Comparison of ENCODE assay signal across 8 cellular contexts in genomic region chr18:58321986-58322385, GRCh38.
DNase-seq lines count a peak whose midpoint lies in the region; ATAC-seq, FAIRE-seq and TF ChIP-seq lines count a peak whose summit lies in the region.

No MANE protein-coding gene starts in this region.

- TF ChIP-seq POLR2A in A549 (IDR thresholded peaks at IDR 0.05; ENCODE audit: low read length) (no peak), GM12892 (IDR thresholded peaks at IDR 0.05; ENCODE audit: low read depth, low read length) (no peak)

- no peaks in the 10 kb centered on the region for H3F3A ChIP-seq in neural progenitor cell (ENCODE audit: low read depth)

- no peaks in the 10 kb centered on the region for H3K9me3 ChIP-seq in A549
- no peaks in the 10 kb centered on the region for H3K9me3 ChIP-seq in fibroblast of lung (ENCODE audit: control insufficient read depth, insufficient read depth, low read depth, low read length)
- H3K9me3 ChIP-seq in neural progenitor cell (ENCODE audit: low read depth): no peaks in the 10 kb centered on the region

- peak; percentile 93 to 96 for ATAC-seq in A549

- FAIRE-seq in A549 (lab: Jason Lieb, UNC) (no peak), GM12892 (lab: Jason Lieb, UNC) (peak; percentile 94)

- POLR2A ChIA-PET in A549 (lab: Yijun Ruan, JAX): no interaction called here

- DNase-seq in A549 (ENCODE audit: low read depth in 1 of 2, low spot score in 1 of 2) (peak; percentile 66 to 75), GM12892 (ENCODE audit: insufficient read length) (peak; percentile 44), HL-60 (ENCODE audit: low read depth in 1 of 2, low spot score in 1 of 2) (peak; percentile 8 to 33), NOMO-1 treated with DMSO at 0.1 percent for 48 hours (lab: John Stamatoyannopoulos, UW; ENCODE audit: unreplicated experiment) (peak; percentile 92), fibroblast of lung (ENCODE audit: low read depth in 2 of 2) (peak; percentile 80 to 87), neural progenitor cell (ENCODE audit: low spot score) (peak; percentile 45), coronary artery (ENCODE audit: low spot score) (no peak)
- DNase-seq in activated T-cell treated with anti-CD3 and anti-CD28 coated beads, Interleukin-2, amount 50 U/mL, for 1 hour: peak; percentile 43

- no peaks in the 10 kb centered on the region for H3K27me3 Mint-ChIP-seq in neural progenitor cell (ENCODE audit: insufficient read depth, low read depth)

- peak; percentile 78 to 79 for TF ChIP-seq RAD21 in A549 (conservative IDR thresholded peaks at IDR 0.05 in 1 of 2, IDR thresholded peaks at IDR 0.05 in 1 of 2)

- peaks cover 3% of the 10 kb centered on the region for H3K4me1 Mint-ChIP-seq in neural progenitor cell

- H3K4me1 ChIP-seq in A549: peaks cover 9% of the 10 kb centered on the region
- peaks cover 5% of the 10 kb centered on the region for H3K4me1 ChIP-seq in fibroblast of lung (ENCODE audit: control insufficient read depth, extremely low read depth, insufficient read depth, low read length)
- H3K4me1 ChIP-seq in neural progenitor cell: no peaks in the 10 kb centered on the region

- CTCF ChIA-PET in A549 (lab: Yijun Ruan, JAX): interaction anchor here (0.6 to 1.0 kb wide), 15 partner anchors 8 to 186 kb away, joined by 3 to 7 read pairs (median 3); no protein-coding TSS in a partner anchor

- no peak overlapping the region for H2AFZ ChIP-seq in fibroblast of lung (ENCODE audit: low read length)
- no peak overlapping the region for H2AFZ ChIP-seq in neural progenitor cell (replicated peaks)

- WGBS in A549 (ENCODE audit: missing lambda C conversion rate): 6% methylated on average over 6 of the region's 6 CpGs

- no peaks in the 10 kb centered on the region for H3K9me3 Mint-ChIP-seq in neural progenitor cell

- H3K79me2 ChIP-seq in fibroblast of lung (ENCODE audit: control insufficient read depth, insufficient read depth, low read length): no peaks in the 10 kb centered on the region
- H3K79me2 ChIP-seq in neural progenitor cell (ENCODE audit: low read depth): no peaks in the 10 kb centered on the region

- no peak overlapping the region for H3K4me3 Mint-ChIP-seq in neural progenitor cell

- peak overlapping the region; percentile 58 for H3K4me2 ChIP-seq in A549
- peak overlapping the region; percentile 30 for H3K4me2 ChIP-seq in fibroblast of lung (ENCODE audit: extremely low read depth, insufficient read depth, low read length)
- H3K4me2 ChIP-seq in neural progenitor cell: no peak overlapping the region

- no peak overlapping the region for H3K4me3 ChIP-seq in A549
- H3K4me3 ChIP-seq in HL-60 (replicated peaks; ENCODE audit: insufficient read depth, low read length): no peak overlapping the region
- H3K4me3 ChIP-seq in fibroblast of lung (replicated peaks in 1 of 4; ENCODE audit: control extremely low read depth in 1 of 4, insufficient read depth in 1 of 4, low read depth in 3 of 4, low read length in 4 of 4): no peak overlapping the region
- H3K4me3 ChIP-seq in neural progenitor cell: no peak overlapping the region
- H3K4me3 ChIP-seq in coronary artery: no peak overlapping the region

- H3K36me3 ChIP-seq in fibroblast of lung (ENCODE audit: control insufficient read depth, insufficient read depth, low read length) (no peaks in the 10 kb centered on the region), neural progenitor cell (no peaks in the 10 kb centered on the region)

- no peak for TF ChIP-seq EP300 in A549 (IDR thresholded peaks at IDR 0.05)

- peak; percentile 66 for TF ChIP-seq CTCF in A549 (IDR thresholded peaks at IDR 0.05)
- no peak for TF ChIP-seq CTCF in HL-60 (IDR thresholded peaks at IDR 0.05; ENCODE audit: insufficient read depth, low read length)
- peak; percentile 43 to 65 for TF ChIP-seq CTCF in fibroblast of lung (conservative IDR thresholded peaks at IDR 0.05 in 1 of 2, IDR thresholded peaks at IDR 0.05 in 1 of 2; ENCODE audit: low read depth in 1 of 2, low read length in 2 of 2)
- TF ChIP-seq CTCF in neural progenitor cell (IDR thresholded peaks at IDR 0.05): peak; percentile 58
- TF ChIP-seq CTCF in coronary artery (IDR thresholded peaks at IDR 0.05): no peak

- H3K27ac ChIP-seq in A549: peak overlapping the region; percentile 48 to 50; a peak in 2 of 6 replicates
- no peak overlapping the region for H3K27ac ChIP-seq in HL-60 (replicated peaks)
- H3K27ac ChIP-seq in fibroblast of lung (ENCODE audit: insufficient read depth, low read length): no peak overlapping the region
- H3K27ac ChIP-seq in neural progenitor cell: no peak overlapping the region
- H3K27ac ChIP-seq in coronary artery: no peak overlapping the region

- H4K20me1 ChIP-seq in fibroblast of lung (ENCODE audit: control insufficient read depth, extremely low read depth, insufficient read depth, low read length) (no peaks in the 10 kb centered on the region), neural progenitor cell (ENCODE audit: low read depth) (peaks cover 3% of the 10 kb centered on the region)

- no peak overlapping the region for H3K9ac ChIP-seq in fibroblast of lung (ENCODE audit: insufficient read depth, low read length)
- H3K9ac ChIP-seq in neural progenitor cell: no peak overlapping the region

- H3K27me3 ChIP-seq in HL-60 (ENCODE audit: insufficient read depth, poor library complexity, severe bottlenecking) (peaks cover 11% of the 10 kb centered on the region), fibroblast of lung (ENCODE audit: control insufficient read depth, insufficient read depth, low read length) (no peaks in the 10 kb centered on the region), neural progenitor cell (no peaks in the 10 kb centered on the region)

- no peak overlapping the region for H3K27ac Mint-ChIP-seq in neural progenitor cell

- peaks cover 2% of the 10 kb centered on the region for H3K36me3 Mint-ChIP-seq in neural progenitor cell

TF ChIP-seq in A549, 52 proteins besides CTCF, POLR2A, EP300 and RAD21:
- TF ChIP-seq ZC3H11A (IDR thresholded peaks at IDR 0.05) (no peak), SMC3 (IDR thresholded peaks at IDR 0.05) (peak; percentile 73)

Comparison
In these comparisons a context has a peak if more than half of its experiments do, and no peak if none do; other contexts are left out.
1. H3K27ac ChIP-seq: peak in A549 (2 of 2); none in HL-60 (single experiment), fibroblast of lung (single experiment), neural progenitor cell (single experiment) and coronary artery (0 of 2).
2. CTCF ChIP-seq: peak in A549 (single experiment), fibroblast of lung (2 of 2) and neural progenitor cell (single experiment); none in HL-60 (single experiment) and coronary artery (single experiment).